9 cellular contexts compared by ENCODE assay signal in genomic region chr18:36830141-36830495, GRCh38. TPM values are rescaled to one million over a fixed set of nuclear protein-coding genes. Genes with fewer than 3 reads are reported as not detected.
DNase-seq lines count a peak whose midpoint lies in the region; ATAC-seq and TF ChIP-seq lines count a peak whose summit lies in the region.
"Had no signal": no experiment of that assay in that cellular context is flagged by ENCODE, and none has a peak within 500 bp of the region (broad histone marks: within the 10 kb centered on the region; RNA-seq: fewer than 3 reads in every experiment).

No MANE protein-coding gene starts in this region.

- peak overlapping the region; percentile 75 for H3K4me3 ChIP-seq in CD4-positive, CD25-positive, alpha-beta regulatory T cell (ENCODE audit: low read depth, low read length)
- no peak overlapping the region for H3K4me3 ChIP-seq in KMS-11 (IDR thresholded peaks at IDR 0.05; ENCODE audit: insufficient read depth, low read depth, low read length)
- no peak overlapping the region for H3K4me3 ChIP-seq in effector memory CD4-positive, alpha-beta T cell (ENCODE audit: insufficient read depth, low read depth, low read length, poor library complexity, severe bottlenecking)

- H3K4me3 Mint-ChIP-seq in CD4-positive, CD25-positive, alpha-beta regulatory T cell = peak overlapping the region; percentile 93 to 98 (median 95)
- H3K4me3 Mint-ChIP-seq in brain = peak overlapping the region; percentile 85 to 94 (median 90)
- H3K4me3 Mint-ChIP-seq in nephron = peak overlapping the region; percentile 89 to 99 (median 93)

- peaks cover 28 to 50% (median 40%) of the 10 kb centered on the region in 4 donors for H3K4me1 Mint-ChIP-seq in CD4-positive, CD25-positive, alpha-beta regulatory T cell
- peaks cover 52% of the 10 kb centered on the region for H3K4me1 Mint-ChIP-seq in brain
- peaks cover 27% of the 10 kb centered on the region for H3K4me1 Mint-ChIP-seq in nephron

- H3K9ac ChIP-seq in KMS-11 = peak overlapping the region; percentile 82; the same call in 1 of the 2 replicates

- H3K36me3 ChIP-seq in CD4-positive, CD25-positive, alpha-beta regulatory T cell (ENCODE audit: control insufficient read depth, insufficient read depth, low read length) = no peaks in the 10 kb centered on the region
- H3K36me3 ChIP-seq in KMS-11 (ENCODE audit: insufficient read depth) = no peaks in the 10 kb centered on the region
- peaks cover 2% of the 10 kb centered on the region for H3K36me3 ChIP-seq in effector memory CD4-positive, alpha-beta T cell (ENCODE audit: control insufficient read depth, insufficient read depth, low read length)

- peaks cover 0 to 2% (median 0%) of the 10 kb centered on the region in 7 donors for H3K9me3 Mint-ChIP-seq in CD4-positive, CD25-positive, alpha-beta regulatory T cell
- H3K9me3 Mint-ChIP-seq in brain = peaks cover 0 to 8% (median 0%) of the 10 kb centered on the region in 5 experiments
- no peaks in the 10 kb centered on the region for H3K9me3 Mint-ChIP-seq in nephron
- H3K9me3 Mint-ChIP-seq: dendritic cell treated with granulocyte-macrophage colony-stimulating factor and Interleukin-4, amounts not matched to agents 40 ng/mL and 50 ng/mL, for 4 days had no signal

- H3K27ac Mint-ChIP-seq in CD4-positive, CD25-positive, alpha-beta regulatory T cell = peak overlapping the region; percentile 87 to 94 (median 92)
- H3K27ac Mint-ChIP-seq in brain (peak overlapping the region; percentile 27 to 92 (median 82)), nephron (peak overlapping the region; percentile 27 to 80 (median 74))

- H3K4me2 ChIP-seq in KMS-11 = peak overlapping the region; percentile 67

- peaks cover 28% of the 10 kb centered on the region for H3K79me2 ChIP-seq in KMS-11 (ENCODE audit: insufficient read depth, low read depth)

- ATAC-seq in CD4-positive, CD25-positive, alpha-beta regulatory T cell (ENCODE audit: low read depth in 2 of 2) = no peak
- ATAC-seq in HG03159 (IDR thresholded peaks at IDR 0.05; ENCODE audit: unreplicated experiment) = no peak

- peak overlapping the region; percentile 88; the same call in 1 of the 2 replicates for H2AFZ ChIP-seq in KMS-11 (ENCODE audit: low read depth)

- H3K4me1 ChIP-seq in CD4-positive, CD25-positive, alpha-beta regulatory T cell (ENCODE audit: control insufficient read depth, insufficient read depth, low read length, poor library complexity, severe bottlenecking) = peaks cover 29% of the 10 kb centered on the region
- H3K4me1 ChIP-seq in KMS-11 (ENCODE audit: low read depth, poor library complexity, severe bottlenecking) = peaks cover 28% of the 10 kb centered on the region
- no peaks in the 10 kb centered on the region for H3K4me1 ChIP-seq in effector memory CD4-positive, alpha-beta T cell (ENCODE audit: control insufficient read depth, insufficient read depth, low read length, poor library complexity, severe bottlenecking)

- no peak for TF ChIP-seq CTCF in KMS-11 (conservative IDR thresholded peaks at IDR 0.05; ENCODE audit: low read depth, low read length)
- no peak for TF ChIP-seq CTCF in brain (conservative IDR thresholded peaks at IDR 0.05)
- TF ChIP-seq CTCF in nephron (IDR thresholded peaks at IDR 0.05; ENCODE audit: unreplicated experiment in 3 of 3) = no peak

- no peaks in the 10 kb centered on the region for H3K36me3 Mint-ChIP-seq in CD4-positive, CD25-positive, alpha-beta regulatory T cell
- H3K36me3 Mint-ChIP-seq in brain (peaks cover 28% of the 10 kb centered on the region), nephron (ENCODE audit: low read depth) (peaks cover 16% of the 10 kb centered on the region)

- no peaks in the 10 kb centered on the region for H3K27me3 ChIP-seq in CD4-positive, CD25-positive, alpha-beta regulatory T cell (ENCODE audit: control insufficient read depth, insufficient read depth, low read length)
- no peaks in the 10 kb centered on the region for H3K27me3 ChIP-seq in KMS-11 (ENCODE audit: insufficient read depth, low read depth)
- no peaks in the 10 kb centered on the region for H3K27me3 ChIP-seq in effector memory CD4-positive, alpha-beta T cell (replicated peaks; ENCODE audit: control insufficient read depth, insufficient read depth, low read length, poor library complexity, severe bottlenecking)

- no peaks in the 10 kb centered on the region for H4K20me1 ChIP-seq in KMS-11 (ENCODE audit: insufficient read depth)

- no peaks in the 10 kb centered on the region for H3K9me3 ChIP-seq in CD4-positive, CD25-positive, alpha-beta regulatory T cell (ENCODE audit: control insufficient read depth in 2 of 2, low read length in 2 of 2)
- H3K9me3 ChIP-seq in effector memory CD4-positive, alpha-beta T cell (ENCODE audit: control insufficient read depth, low read length) = no peaks in the 10 kb centered on the region

- DNase-seq in CD4-positive, CD25-positive, alpha-beta regulatory T cell = no peak
- no peak for DNase-seq in middle frontal gyrus (ENCODE audit: extremely low spot score, low spot score)
- DNase-seq in effector memory CD4-positive, alpha-beta T cell = no peak
- no peak for DNase-seq in NCI-H526 (lab: John Stamatoyannopoulos, UW)

- no peak overlapping the region for H3K27ac ChIP-seq in CD4-positive, CD25-positive, alpha-beta regulatory T cell (ENCODE audit: insufficient read depth, low read length, poor library complexity, severe bottlenecking)
- peak overlapping the region; percentile 77 for H3K27ac ChIP-seq in KMS-11
- H3K27ac ChIP-seq in effector memory CD4-positive, alpha-beta T cell (ENCODE audit: insufficient read depth, low read length, poor library complexity, severe bottlenecking) = no peak overlapping the region

- H3K27me3 Mint-ChIP-seq in CD4-positive, CD25-positive, alpha-beta regulatory T cell = no peaks in the 10 kb centered on the region
- H3K27me3 Mint-ChIP-seq in brain (no peaks in the 10 kb centered on the region), nephron (ENCODE audit: low read depth) (no peaks in the 10 kb centered on the region)
- H3K27me3 Mint-ChIP-seq: dendritic cell treated with granulocyte-macrophage colony-stimulating factor and Interleukin-4, amounts not matched to agents 40 ng/mL and 50 ng/mL, for 4 days had no signal

RNA-seq across cellular contexts. Expression of gene KIAA1328, which starts 1.2 kb away (rescaled TPM):
- 15.4 TPM for total RNA-seq in CD4-positive, CD25-positive, alpha-beta regulatory T cell
- 10 to 100 TPM in 1 of 4 donors, 1 to 10 TPM in 3; 7.9 to 10.2 (median 8.4) TPM for polyA plus RNA-seq in CD4-positive, CD25-positive, alpha-beta regulatory T cell
- 3.9 TPM for polyA plus RNA-seq in brain (ENCODE audit: insufficient read depth, low read depth, low replicate concordance)

RNA-seq across cellular contexts. Expression of gene TPGS2, which starts 1.3 kb away (rescaled TPM):
- 45.6 TPM for total RNA-seq in CD4-positive, CD25-positive, alpha-beta regulatory T cell
- polyA plus RNA-seq in CD4-positive, CD25-positive, alpha-beta regulatory T cell = 100 to 1,000 TPM in 1 of 4 donors, 10 to 100 TPM in 3; 69.1 to 107 (median 75.2) TPM
- polyA plus RNA-seq in brain (ENCODE audit: insufficient read depth, low read depth, low replicate concordance) = 193 TPM
